Comparison of ENCODE assay signal across 8 cellular contexts in the genomic region with DNA sequence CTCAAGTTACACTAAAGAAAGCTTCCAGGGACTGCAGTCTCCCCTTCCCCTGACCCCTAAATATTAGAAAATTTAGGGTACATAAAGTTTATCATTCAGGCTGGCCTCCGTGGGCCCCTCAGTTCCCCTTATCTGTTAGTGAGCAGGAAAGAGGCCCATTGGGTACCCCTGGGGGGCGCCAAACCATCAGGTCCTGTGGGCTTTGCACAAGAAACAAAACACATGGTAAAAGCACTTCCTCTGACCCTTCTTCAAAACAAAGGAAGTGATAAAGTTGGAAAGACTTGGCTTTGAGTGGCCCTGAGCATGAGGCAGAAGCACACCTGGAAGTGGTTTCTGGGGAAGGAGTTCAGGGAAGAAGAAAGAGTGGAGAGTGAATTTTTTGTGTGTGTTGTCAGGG.
A peak's percentile ranks its signal among the peaks of the same experiment; 100 is the strongest.
DNase-seq lines count a peak whose midpoint lies in the region; ATAC-seq and TF ChIP-seq lines count a peak whose summit lies in the region.

No MANE protein-coding gene starts in this region.

- peak; percentile 49; the same call in 2 of the 3 replicates for ATAC-seq in SK-N-SH treated with all-trans-retinoic acid at 6 μM for 48 hours
- no peak for ATAC-seq in HG02759 (IDR thresholded peaks at IDR 0.05; ENCODE audit: unreplicated experiment)
- no peak for ATAC-seq in HG03432 (IDR thresholded peaks at IDR 0.05; ENCODE audit: unreplicated experiment)

- no peaks in the 10 kb centered on the region for H3K79me2 ChIP-seq in hepatocyte

- H3K27me3 Mint-ChIP-seq in Calu3 (ENCODE audit: unreplicated experiment): no peaks in the 10 kb centered on the region

- H3K4me1 ChIP-seq in HAP-1 (no peaks in the 10 kb centered on the region), hepatocyte (ENCODE audit: insufficient read depth) (no peaks in the 10 kb centered on the region)

- peaks cover 15% of the 10 kb centered on the region for H3K4me1 Mint-ChIP-seq in Calu3 (ENCODE audit: low read depth, unreplicated experiment)

- H3K27me3 ChIP-seq in HAP-1 (ENCODE audit: low read depth) (no peaks in the 10 kb centered on the region), hepatocyte (no peaks in the 10 kb centered on the region)

- BruUV-seq in Calu3 (replicated peaks; lab: Mats Ljungman, UMichigan): no TSS peak

- H3K4me2 ChIP-seq in hepatocyte: no peak overlapping the region

- no peaks in the 10 kb centered on the region for H3K36me3 Mint-ChIP-seq in Calu3 (ENCODE audit: insufficient read depth, unreplicated experiment)

- CTCF ChIA-PET in Calu3 (lab: Charles Lee): no interaction called here

- no peaks in the 10 kb centered on the region for H3K9me2 ChIP-seq in hepatocyte (replicated peaks; ENCODE audit: insufficient read depth)

- no peak overlapping the region for H3K27ac Mint-ChIP-seq in Calu3 (ENCODE audit: unreplicated experiment)

- no peak overlapping the region for H3K4me3 ChIP-seq in HAP-1
- no peak overlapping the region for H3K4me3 ChIP-seq in hepatocyte

- TF ChIP-seq CTCF in Calu3 (IDR thresholded peaks at IDR 0.05; ENCODE audit: unreplicated experiment) (no peak), hepatocyte (IDR thresholded peaks at IDR 0.05; ENCODE audit: poor library complexity) (peak; percentile 41)

- H3K36me3 ChIP-seq in HAP-1 (replicated peaks): no peaks in the 10 kb centered on the region
- no peaks in the 10 kb centered on the region for H3K36me3 ChIP-seq in hepatocyte (replicated peaks; ENCODE audit: insufficient read depth, low read depth)

- WGBS in hepatocyte (ENCODE audit: low lambda C conversion rate, missing lambda C conversion rate): 40% methylated on average over 2 of the region's 2 CpGs

- H3K27ac ChIP-seq in hepatocyte: no peak overlapping the region

- H3K9me3 ChIP-seq in HAP-1 (no peaks in the 10 kb centered on the region), hepatocyte (ENCODE audit: low read depth) (no peaks in the 10 kb centered on the region)

- H3K9me3 Mint-ChIP-seq in Calu3 (ENCODE audit: low read depth, unreplicated experiment): no peaks in the 10 kb centered on the region

- H2AFZ ChIP-seq in hepatocyte: no peak overlapping the region

- in situ Hi-C loops in HAP-1 (cut with MboI; ENCODE audit: low sequenced_read_pairs): no loop called here

- intact Hi-C loops in Calu3 (cut with micrococcal nuclease; ENCODE audit: unreplicated experiment): loop anchor here (2.0 kb wide), 1 partner anchor 239 kb away; no protein-coding TSS in a partner anchor

- DNase-seq in Calu3 (peak; percentile 23), HAP-1 (ENCODE audit: low spot score in 2 of 2) (peak; percentile 31 to 73), hepatocyte (ENCODE audit: low spot score) (peak; percentile 31)
- no peak for DNase-seq in activated effector memory CD4-positive, alpha-beta T cell treated with Interleukin-2 at 50 U/mL for 16 hours
- DNase-seq in activated CD8-positive, alpha-beta memory T cell treated with anti-CD3 and anti-CD28 coated beads for 24 hours: no peak

- no peaks in the 10 kb centered on the region for H4K20me1 ChIP-seq in hepatocyte (ENCODE audit: insufficient read depth, poor library complexity, severe bottlenecking)

- no peak overlapping the region for H3K4me3 Mint-ChIP-seq in Calu3 (ENCODE audit: low read depth, unreplicated experiment)

TF ChIP-seq in SK-N-SH treated with all-trans-retinoic acid at 6 μM for 48 hours, 23 proteins besides CTCF, POLR2A, EP300 and RAD21:
- no peak for TF ChIP-seq ESRRG (CRISPR knock-in tag; IDR thresholded peaks at IDR 0.05)
- TF ChIP-seq GLIS3 (CRISPR knock-in tag; IDR thresholded peaks at IDR 0.05): no peak
- no peak for TF ChIP-seq PPARA (CRISPR knock-in tag; IDR thresholded peaks at IDR 0.05; ENCODE audit: borderline replicate concordance)
- TF ChIP-seq ZC3H10 (CRISPR knock-in tag; IDR thresholded peaks at IDR 0.05): no peak

Comparison
In these comparisons a context has a peak if more than half of its experiments do, and no peak if none do; other contexts are left out.
1. DNase-seq: peak in Calu3 (single experiment), HAP-1 (2 of 2) and hepatocyte (single experiment); none in activated effector memory CD4-positive, alpha-beta T cell treated with Interleukin-2 at 50 U/mL for 16 hours (single experiment) and activated CD8-positive, alpha-beta memory T cell treated with anti-CD3 and anti-CD28 coated beads for 24 hours (single experiment).